ENCODE assay signal across 8 cellular contexts in the genomic region with DNA sequence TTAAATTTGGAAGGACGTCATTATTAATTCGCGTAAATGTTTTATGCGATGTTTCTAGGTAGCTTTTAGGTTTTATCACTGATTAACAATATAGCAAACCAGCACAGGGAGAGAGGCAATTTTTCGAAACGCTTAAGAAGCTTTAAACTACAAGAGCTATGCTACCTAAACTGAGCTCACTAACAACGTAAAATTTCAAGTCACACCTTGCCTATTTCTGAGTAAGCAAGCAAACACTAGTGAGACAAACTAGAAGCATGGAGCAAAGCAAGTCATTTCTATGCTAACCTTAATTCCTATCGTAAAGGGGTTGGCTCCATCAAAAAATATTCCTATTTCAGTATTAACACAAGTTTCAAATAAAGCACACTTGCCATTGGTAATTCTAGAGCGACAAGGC. TPM values are rescaled to one million over a fixed set of nuclear protein-coding genes. Genes with fewer than 3 reads are reported as not detected.
DNase-seq lines count a peak whose midpoint lies in the region; ATAC-seq lines count a peak whose summit lies in the region.

No MANE protein-coding gene starts in this region.

- ATAC-seq in stimulated activated memory B cell treated with anti-CD40 and anti-IgM and Interleukin-4, amounts not matched to agents 10 μg/mL and 1 μg/mL and 100 μg/mL, for 72 hours: no peak

- peak overlapping the region; percentile 85 for H3K27ac Mint-ChIP-seq in activated CD4-positive, alpha-beta memory T cell treated with anti-CD3 and anti-CD28 coated beads, Interleukin-2, amount 10 ng/mL, durations not matched to agents 7 days and 5 days
- peak overlapping the region; percentile 93 for H3K27ac Mint-ChIP-seq in stimulated activated memory B cell treated with anti-CD40 and anti-IgM and Interleukin-4, amounts not matched to agents 10 μg/mL and 1 μg/mL and 100 μg/mL, for 72 hours

- peaks cover 4% of the 10 kb centered on the region for H3K27me3 Mint-ChIP-seq in activated CD4-positive, alpha-beta memory T cell treated with anti-CD3 and anti-CD28 coated beads, Interleukin-2, amount 10 ng/mL, durations not matched to agents 7 days and 5 days
- H3K27me3 Mint-ChIP-seq in stimulated activated memory B cell treated with anti-CD40 and anti-IgM and Interleukin-4, amounts not matched to agents 10 μg/mL and 1 μg/mL and 100 μg/mL, for 72 hours: no peaks in the 10 kb centered on the region

- H3K9me3 Mint-ChIP-seq in activated CD4-positive, alpha-beta memory T cell treated with anti-CD3 and anti-CD28 coated beads, Interleukin-2, amount 10 ng/mL, durations not matched to agents 7 days and 5 days: no peaks in the 10 kb centered on the region
- H3K9me3 Mint-ChIP-seq in stimulated activated memory B cell treated with anti-CD40 and anti-IgM and Interleukin-4, amounts not matched to agents 10 μg/mL and 1 μg/mL and 100 μg/mL, for 72 hours: peaks cover 4% of the 10 kb centered on the region

- peak overlapping the region; percentile 83 for H3K4me3 ChIP-seq in iPS-18c (ENCODE audit: insufficient read depth, low read depth, low read length)

- DNase-seq in DMS79 treated with DMSO at 0.1 percent for 48 hours (lab: John Stamatoyannopoulos, UW) (peak; percentile 41), DMS79 (lab: John Stamatoyannopoulos, UW) (no peak), NCI-H82 treated with DMSO at 0.1 percent for 48 hours (lab: John Stamatoyannopoulos, UW; ENCODE audit: unreplicated experiment) (no peak), NCI-H146 (lab: John Stamatoyannopoulos, UW) (no peak)
- no peak for DNase-seq in activated CD4-positive, alpha-beta memory T cell treated with anti-CD3 and anti-CD28 coated beads, Interleukin-2, amount 10 ng/mL, durations not matched to agents 7 days and 5 days
- no peak for DNase-seq in activated CD4-positive, CD25-positive, alpha-beta regulatory T cell (lab: John Stamatoyannopoulos, UW)

- CTCF ChIA-PET in activated CD4-positive, alpha-beta memory T cell treated with anti-CD3 and anti-CD28 coated beads, Interleukin-2, amount 10 ng/mL, durations not matched to agents 7 days and 5 days (lab: Charles Lee): interaction anchor here (1.0 to 1.5 kb wide), 3 partner anchors 275 to 433 kb away, joined by 3 read pairs; partner anchors contain the start of genes ATAD2B and PTRHD1

- H3K36me3 Mint-ChIP-seq in activated CD4-positive, alpha-beta memory T cell treated with anti-CD3 and anti-CD28 coated beads, Interleukin-2, amount 10 ng/mL, durations not matched to agents 7 days and 5 days (ENCODE audit: low read depth): peaks cover 11% of the 10 kb centered on the region
- H3K36me3 Mint-ChIP-seq in stimulated activated memory B cell treated with anti-CD40 and anti-IgM and Interleukin-4, amounts not matched to agents 10 μg/mL and 1 μg/mL and 100 μg/mL, for 72 hours: peaks cover 9% of the 10 kb centered on the region

- POLR2A ChIA-PET in activated CD4-positive, alpha-beta memory T cell treated with anti-CD3 and anti-CD28 coated beads, Interleukin-2, amount 10 ng/mL, durations not matched to agents 7 days and 5 days (lab: Charles Lee): interaction anchor here (0.5 to 3.3 kb wide), 7 partner anchors 8 to 1127 kb away, joined by 3 to 19 read pairs (median 9); partner anchors contain the start of genes ATAD2B, CENPO, NCOA1 and PTRHD1

- H3K4me3 Mint-ChIP-seq in activated CD4-positive, alpha-beta memory T cell treated with anti-CD3 and anti-CD28 coated beads, Interleukin-2, amount 10 ng/mL, durations not matched to agents 7 days and 5 days: peak overlapping the region; percentile 83
- H3K4me3 Mint-ChIP-seq in stimulated activated memory B cell treated with anti-CD40 and anti-IgM and Interleukin-4, amounts not matched to agents 10 μg/mL and 1 μg/mL and 100 μg/mL, for 72 hours: peak overlapping the region; percentile 82

- peaks cover 2% of the 10 kb centered on the region for H3K9me3 ChIP-seq in iPS-18c (ENCODE audit: control insufficient read depth, insufficient read depth, low read length)

- H3K4me1 Mint-ChIP-seq in activated CD4-positive, alpha-beta memory T cell treated with anti-CD3 and anti-CD28 coated beads, Interleukin-2, amount 10 ng/mL, durations not matched to agents 7 days and 5 days: peaks cover 36% of the 10 kb centered on the region
- H3K4me1 Mint-ChIP-seq in stimulated activated memory B cell treated with anti-CD40 and anti-IgM and Interleukin-4, amounts not matched to agents 10 μg/mL and 1 μg/mL and 100 μg/mL, for 72 hours: peaks cover 49% of the 10 kb centered on the region

RNA-seq across cellular contexts. Expression of gene ITSN2, which starts 1.2 kb away (rescaled TPM):
- total RNA-seq in activated CD4-positive, alpha-beta memory T cell treated with anti-CD3 and anti-CD28 coated beads, Interleukin-2, amount 10 ng/mL, durations not matched to agents 7 days and 5 days: 10 to 100 TPM; 75.6 to 75.7 TPM
